8 cellular contexts compared by ENCODE assay signal in the genomic region with DNA sequence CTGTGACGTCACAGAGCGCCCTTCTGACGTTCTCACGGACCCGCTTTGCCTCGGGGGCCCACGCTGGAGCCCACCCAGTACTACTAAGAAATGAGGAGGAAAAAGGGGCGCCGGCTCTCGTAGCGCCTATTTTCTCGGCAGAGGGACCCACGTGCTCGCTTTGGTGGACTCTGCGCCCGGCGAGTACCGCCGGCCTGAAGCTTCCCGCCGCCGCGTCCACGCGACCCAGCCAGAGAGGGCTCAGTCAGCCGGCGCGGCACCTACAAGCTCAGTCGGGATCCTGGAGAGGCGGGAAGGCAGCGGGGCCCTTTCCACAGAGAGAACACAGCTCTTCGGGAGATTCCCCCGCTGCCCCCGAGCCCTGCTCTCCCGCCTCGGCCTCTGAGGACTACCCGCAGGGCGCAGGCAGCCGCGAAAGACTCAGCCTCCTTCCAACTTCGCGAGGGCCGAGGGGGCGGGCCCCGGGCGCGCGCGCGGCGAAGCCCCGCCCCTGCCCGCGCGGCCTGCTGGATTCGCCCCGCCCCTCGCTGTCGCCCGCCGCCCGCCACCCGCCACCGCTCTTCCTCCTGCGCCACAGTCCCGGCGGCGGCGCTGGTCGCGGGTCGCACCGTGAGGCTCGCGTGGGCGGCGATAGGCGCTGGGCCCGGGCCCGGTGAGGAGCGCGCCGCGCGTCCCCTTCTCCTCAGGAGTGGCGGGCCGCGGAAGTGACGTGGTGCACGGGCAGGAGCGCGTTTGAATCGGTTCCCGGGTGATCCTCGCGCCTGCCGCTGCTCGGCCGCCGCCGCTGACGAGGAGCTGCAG.
DNase-seq lines count a peak whose midpoint lies in the region; ATAC-seq lines count a peak whose summit lies in the region.

SMCHD1 (plus strand) TSS at position 574 of the 801 bp plus-strand sequence. CDS start 350 bp downstream, outside the sequence.

- DNase-seq in AG08396 (ENCODE audit: low spot score) (peak; percentile 89), NCI-H2227 treated with DMSO at 0.1 percent for 48 hours (lab: John Stamatoyannopoulos, UW) (peak; percentile 88), caudate nucleus (lab: John Stamatoyannopoulos, UW) (peak in 60 of 61 donors; percentile 35 to 94 (median 83)), inferior parietal cortex (ENCODE audit: extremely low spot score) (peak; percentile 74)
- DNase-seq in activated CD4-positive, CD25-positive, alpha-beta regulatory T cell (lab: John Stamatoyannopoulos, UW) = peak; percentile 79 to 84 (median 82)
- peak; percentile 85 to 91 for DNase-seq in stimulated activated CD4-positive, alpha-beta T cell treated with anti-CD3 and anti-CD28 coated beads, Interleukin-12 subunit alpha, Interleukin-12 subunit beta, amount 100 ng/mL, for 24 hours (ENCODE audit: low read depth in 2 of 2)

- peak; percentile 73 for ATAC-seq in GM18907 (IDR thresholded peaks at IDR 0.05; ENCODE audit: unreplicated experiment)
- ATAC-seq in HG03135 (IDR thresholded peaks at IDR 0.05; ENCODE audit: unreplicated experiment) = peak; percentile 65

- peak within 1 kb of the TSS; percentile 96 for H3K27ac ChIP-seq in caudate nucleus (ENCODE audit: low read depth, low read length)

Comparison
In these comparisons a context has a peak if more than half of its experiments do, and no peak if none do; other contexts are left out.
1. Peak in every context shown above with its lines: DNase-seq, ATAC-seq and H3K27ac ChIP-seq.